Comparison of ENCODE assay signal across 10 cellular contexts in the genomic region with DNA sequence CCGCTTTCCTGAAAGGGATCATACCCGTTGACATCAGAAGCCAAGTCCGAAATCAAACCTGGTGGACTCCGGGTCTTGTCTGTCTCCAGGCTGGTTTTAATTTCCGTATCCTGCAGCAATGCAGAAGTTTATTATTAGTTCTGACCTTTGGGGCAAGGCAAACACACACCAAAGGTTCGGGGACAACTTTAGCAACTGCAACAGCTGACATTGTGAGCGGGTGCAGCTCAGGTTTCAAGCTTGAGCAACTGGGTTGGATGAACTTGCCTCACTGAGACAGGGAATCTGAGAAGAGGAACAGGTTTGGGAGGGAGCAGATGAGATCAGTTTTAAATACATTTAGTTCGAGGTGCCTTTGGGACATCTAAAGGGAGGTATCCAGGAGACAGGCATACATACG.
DNase-seq lines count a peak whose midpoint lies in the region; ATAC-seq and TF ChIP-seq lines count a peak whose summit lies in the region.
"Had no signal": no experiment of that assay in that cellular context is flagged by ENCODE, and none has a peak within 500 bp of the region (broad histone marks: within the 10 kb centered on the region; RNA-seq: fewer than 3 reads in every experiment).

No MANE protein-coding gene starts in this region.

- H3K9me3 ChIP-seq in adrenal gland (replicated peaks in 1 of 3): no peaks in the 10 kb centered on the region

- H3K27ac ChIP-seq in substantia nigra (ENCODE audit: low read depth, low read length, poor library complexity, severe bottlenecking) (peak overlapping the region; percentile 80), adrenal gland (peak overlapping the region in 2 of 5 donors; percentile 89 to 93)

- H3K27ac Mint-ChIP-seq in activated T-cell treated with anti-CD3 and anti-CD28 coated beads, Interleukin-2, amount 50 U/mL, for 24 hours: peak overlapping the region; percentile 13
- peak overlapping the region; percentile 41 for H3K27ac Mint-ChIP-seq in activated B cell treated with CpG ODN at 0.5 μM for 24 hours

- no peaks in the 10 kb centered on the region for H3K36me3 ChIP-seq in adrenal gland (replicated peaks in 1 of 2)

- H3K36me3 Mint-ChIP-seq in activated T-cell treated with anti-CD3 and anti-CD28 coated beads, Interleukin-2, amount 50 U/mL, for 24 hours (ENCODE audit: low read depth): peaks cover 2% of the 10 kb centered on the region
- H3K36me3 Mint-ChIP-seq in activated B cell treated with CpG ODN at 0.5 μM for 24 hours (ENCODE audit: low read depth): peaks cover 6% of the 10 kb centered on the region

- intact Hi-C loops in activated B cell treated with CpG ODN at 0.5 μM for 24 hours (cut with micrococcal nuclease) (loop anchor here (1.0 kb wide), 2 partner anchors 147 to 417 kb away; no protein-coding TSS in a partner anchor), adrenal gland (cut with DNase I) (loop anchor here in 1 of 2 donors (10.0 kb wide), 1 partner anchor 164 kb away; a partner anchor contains a TSS)

- POLR2A ChIA-PET in activated B cell treated with CpG ODN at 0.5 μM for 24 hours (lab: Charles Lee): interaction anchor here (0.6 to 3.4 kb wide), 2 partner anchors 168 to 606 kb away, joined by 7 to 38 read pairs; a partner anchor contains a TSS

- CTCF ChIA-PET in activated B cell treated with CpG ODN at 0.5 μM for 24 hours (lab: Charles Lee): interaction anchor here (1.7 kb wide), 1 partner anchor 146 kb away, joined by 5 read pairs; no protein-coding TSS in a partner anchor

- no peak for TF ChIP-seq POLR2A in adrenal gland (IDR thresholded peaks at IDR 0.05)

- TF ChIP-seq CTCF in activated B cell treated with CpG ODN at 0.5 μM for 24 hours (IDR thresholded peaks at IDR 0.05) (no peak), adrenal gland (IDR thresholded peaks at IDR 0.05) (no peak)

- H3K4me3 Mint-ChIP-seq in activated T-cell treated with anti-CD3 and anti-CD28 coated beads, Interleukin-2, amount 50 U/mL, for 24 hours: peak overlapping the region; percentile 87
- no peak overlapping the region for H3K4me3 Mint-ChIP-seq in activated B cell treated with CpG ODN at 0.5 μM for 24 hours

- H3K4me1 Mint-ChIP-seq in activated T-cell treated with anti-CD3 and anti-CD28 coated beads, Interleukin-2, amount 50 U/mL, for 24 hours (ENCODE audit: low read depth): peaks cover 10% of the 10 kb centered on the region
- peaks cover 6% of the 10 kb centered on the region for H3K4me1 Mint-ChIP-seq in activated B cell treated with CpG ODN at 0.5 μM for 24 hours

- no peak overlapping the region for H3K4me3 ChIP-seq in adrenal gland

- H3K27me3 Mint-ChIP-seq in activated T-cell treated with anti-CD3 and anti-CD28 coated beads, Interleukin-2, amount 50 U/mL, for 24 hours: peaks cover 26% of the 10 kb centered on the region
- H3K27me3 Mint-ChIP-seq in activated B cell treated with CpG ODN at 0.5 μM for 24 hours: no peaks in the 10 kb centered on the region

- ATAC-seq in activated B cell treated with CpG ODN at 0.5 μM for 24 hours (ENCODE audit: low read depth): no peak

- WGBS in adrenal gland, 4 donors: 62 to 69% (median 65%) methylated on average over 7 to 9 of the region's 9 CpGs

- H3K9me3 Mint-ChIP-seq in activated T-cell treated with anti-CD3 and anti-CD28 coated beads, Interleukin-2, amount 50 U/mL, for 24 hours: no peaks in the 10 kb centered on the region
- peaks cover 3% of the 10 kb centered on the region for H3K9me3 Mint-ChIP-seq in activated B cell treated with CpG ODN at 0.5 μM for 24 hours

- H3K27me3 ChIP-seq in adrenal gland: no peaks in the 10 kb centered on the region

- H3K4me1 ChIP-seq in adrenal gland (replicated peaks in 1 of 2): no peaks in the 10 kb centered on the region

- no peak for DNase-seq in activated T-cell treated with anti-CD3 and anti-CD28 coated beads, Interleukin-2, amount 50 U/mL, for 24 hours
- no peak for DNase-seq in activated T-cell treated with anti-CD3 and anti-CD28 coated beads, Interleukin-2, amount 50 U/mL, for 48 hours
- DNase-seq in activated B cell treated with CpG ODN at 0.5 μM for 24 hours: no peak
- DNase-seq in iPS-NIHi11 (ENCODE audit: low spot score): peak; percentile 3
- DNase-seq in substantia nigra (lab: John Stamatoyannopoulos, UW): peak in 3 of 49 donors; percentile 0 to 1 (median 0)
- no peak for DNase-seq in GM19238 (ENCODE audit: insufficient read length, low spot score)
- no peak for DNase-seq in mucosa of gallbladder (ENCODE audit: low spot score)
- DNase-seq in adrenal gland: no peak
- DNase-seq: activated CD4-positive, alpha-beta T cell treated with anti-CD3 and anti-CD28 coated beads, Interleukin-2, amount 50 U/mL, for 4 hours; hippocampal formation had no signal
